ENCODE assay signal across 2 cellular contexts in the genomic region with DNA sequence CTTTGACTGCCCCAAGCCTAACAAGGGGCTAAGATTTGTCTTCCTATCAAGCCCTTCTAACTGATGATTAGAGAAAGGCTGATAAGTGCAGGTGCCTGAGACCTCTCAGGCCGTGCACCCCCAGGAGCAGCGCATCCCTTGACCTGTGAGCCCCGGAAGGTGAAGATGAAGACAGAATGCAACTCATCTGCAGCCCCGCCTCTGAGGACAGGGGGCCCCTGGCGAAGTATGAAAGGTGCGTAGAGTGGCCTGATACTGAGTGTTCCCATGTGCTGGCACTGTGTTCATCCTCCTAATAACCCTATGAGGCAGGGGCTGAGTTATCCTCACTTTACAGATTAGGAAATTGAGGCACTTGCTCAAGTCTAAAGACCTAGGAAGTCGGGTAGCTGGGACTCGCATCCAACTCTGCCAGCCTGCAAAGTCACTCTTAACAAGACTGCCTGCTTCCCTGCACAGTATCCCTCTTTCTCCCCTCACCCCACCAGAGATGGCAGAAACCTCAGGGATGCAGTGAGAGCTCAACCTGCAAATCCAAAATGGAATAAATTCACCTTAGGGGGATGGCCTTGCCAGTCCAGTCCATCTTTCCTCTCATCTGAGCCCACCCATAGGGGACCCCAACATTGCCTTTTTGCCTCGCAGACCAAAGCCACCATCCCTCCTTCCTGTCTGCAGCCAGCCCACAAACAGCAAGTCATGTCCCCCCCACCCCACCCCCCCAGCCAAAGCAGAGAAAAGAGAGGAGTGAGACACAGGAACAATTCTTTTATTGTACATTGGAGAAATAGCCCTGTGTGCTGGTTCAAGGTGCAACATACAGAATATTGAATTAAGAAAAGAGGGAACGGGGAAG.
TF ChIP-seq lines count a peak whose summit lies in the region.

No MANE protein-coding gene starts in this region.

TF ChIP-seq in HCT116, 20 proteins besides CTCF, POLR2A, EP300 and RAD21:
- TF ChIP-seq SIN3A (IDR thresholded peaks at IDR 0.05; ENCODE audit: low read depth), result 0 out of 2 replicates have a peak, but pooled peaks have one; percentile 31
- TF ChIP-seq EGR1 (IDR thresholded peaks at IDR 0.05; ENCODE audit: low read depth), result no peak
- TF ChIP-seq MAX (IDR thresholded peaks at IDR 0.05), result 0 out of 2 replicates have a peak, but pooled peaks have one; percentile 2
- no peak for TF ChIP-seq SP1 (IDR thresholded peaks at IDR 0.05; ENCODE audit: low read depth)
- no peak for TF ChIP-seq ZNF274 (IDR thresholded peaks at IDR 0.05; ENCODE audit: low read depth, low read length)
- TF ChIP-seq ATF3 (IDR thresholded peaks at IDR 0.05), result no peak
- no peak for TF ChIP-seq TCF7L2 (IDR thresholded peaks at IDR 0.05; ENCODE audit: borderline replicate concordance, extremely low read depth, insufficient read depth, insufficient read length)
- no peak for TF ChIP-seq ZFX (IDR thresholded peaks at IDR 0.05)

TF ChIP-seq in liver, 16 proteins besides CTCF, POLR2A, EP300 and RAD21:
- TF ChIP-seq SP1 (IDR thresholded peaks at IDR 0.05) (no peak), REST (IDR thresholded peaks at IDR 0.05) (no peak), NR2F2 (IDR thresholded peaks at IDR 0.05) (no peak), JUND (IDR thresholded peaks at IDR 0.05) (no peak), ATF3 (IDR thresholded peaks at IDR 0.05) (no peak), MAX (IDR thresholded peaks at IDR 0.05) (no peak), HNF4A (conservative IDR thresholded peaks at IDR 0.05) (no peak), YY1 (IDR thresholded peaks at IDR 0.05) (no peak), FOXA1 (IDR thresholded peaks at IDR 0.05) (no peak), GABPA (IDR thresholded peaks at IDR 0.05 in 1 of 2, conservative IDR thresholded peaks at IDR 0.05 in 1 of 2) (no peak), HNF4G (IDR thresholded peaks at IDR 0.05) (no peak), RXRA (IDR thresholded peaks at IDR 0.05) (no peak), ZBTB33 (IDR thresholded peaks at IDR 0.05) (no peak), TAF1 (conservative IDR thresholded peaks at IDR 0.05) (no peak), FOXA2 (IDR thresholded peaks at IDR 0.05) (no peak), EGR1 (IDR thresholded peaks at IDR 0.05; ENCODE audit: low read depth in 2 of 2) (no peak)
